Comparison of ENCODE assay signal across 1 cellular context in the genomic region with DNA sequence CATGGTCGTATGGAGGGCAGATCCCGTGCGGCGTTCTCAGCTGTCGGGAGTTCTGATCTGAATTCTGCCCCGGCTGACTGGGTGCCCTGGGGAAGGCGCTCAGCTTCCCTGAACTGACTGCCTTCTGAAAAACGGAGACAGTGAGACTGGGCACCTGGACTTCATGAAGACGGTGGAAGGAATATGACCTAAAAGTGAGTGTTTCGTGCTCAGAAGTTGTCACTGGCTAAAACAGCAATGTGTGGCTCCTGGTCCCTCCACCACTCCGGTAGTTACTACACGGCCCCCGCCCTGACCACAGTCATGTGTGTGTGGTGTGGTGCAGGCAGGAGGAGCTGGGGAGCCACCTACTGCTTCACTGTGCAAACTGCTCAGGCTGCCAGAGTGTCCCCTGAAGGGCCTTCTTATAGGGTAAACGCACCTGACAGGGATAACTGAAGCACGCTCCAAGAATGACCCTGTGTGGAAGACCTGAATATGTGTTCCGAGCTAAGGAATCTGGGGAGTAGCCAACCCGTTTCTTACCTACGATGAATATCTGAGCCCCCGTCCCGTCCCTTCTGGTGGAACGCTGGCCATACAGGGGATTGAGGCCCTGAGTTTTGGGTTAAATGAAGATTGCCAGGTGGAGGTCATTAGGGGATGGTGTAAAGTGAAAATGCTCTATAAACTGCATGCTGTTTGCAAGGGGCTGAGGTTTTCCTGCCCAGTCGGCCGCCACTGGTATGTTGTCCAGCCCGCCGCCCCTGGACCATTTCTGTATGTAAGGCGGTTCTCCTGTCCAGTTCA.
TF ChIP-seq lines count a peak whose summit lies in the region.

No MANE protein-coding gene starts in this region.

TF ChIP-seq in HepG2, 621 proteins besides CTCF, POLR2A, EP300 and RAD21 (continued from another document and continues in another):
- TF ChIP-seq, protein P1, sequence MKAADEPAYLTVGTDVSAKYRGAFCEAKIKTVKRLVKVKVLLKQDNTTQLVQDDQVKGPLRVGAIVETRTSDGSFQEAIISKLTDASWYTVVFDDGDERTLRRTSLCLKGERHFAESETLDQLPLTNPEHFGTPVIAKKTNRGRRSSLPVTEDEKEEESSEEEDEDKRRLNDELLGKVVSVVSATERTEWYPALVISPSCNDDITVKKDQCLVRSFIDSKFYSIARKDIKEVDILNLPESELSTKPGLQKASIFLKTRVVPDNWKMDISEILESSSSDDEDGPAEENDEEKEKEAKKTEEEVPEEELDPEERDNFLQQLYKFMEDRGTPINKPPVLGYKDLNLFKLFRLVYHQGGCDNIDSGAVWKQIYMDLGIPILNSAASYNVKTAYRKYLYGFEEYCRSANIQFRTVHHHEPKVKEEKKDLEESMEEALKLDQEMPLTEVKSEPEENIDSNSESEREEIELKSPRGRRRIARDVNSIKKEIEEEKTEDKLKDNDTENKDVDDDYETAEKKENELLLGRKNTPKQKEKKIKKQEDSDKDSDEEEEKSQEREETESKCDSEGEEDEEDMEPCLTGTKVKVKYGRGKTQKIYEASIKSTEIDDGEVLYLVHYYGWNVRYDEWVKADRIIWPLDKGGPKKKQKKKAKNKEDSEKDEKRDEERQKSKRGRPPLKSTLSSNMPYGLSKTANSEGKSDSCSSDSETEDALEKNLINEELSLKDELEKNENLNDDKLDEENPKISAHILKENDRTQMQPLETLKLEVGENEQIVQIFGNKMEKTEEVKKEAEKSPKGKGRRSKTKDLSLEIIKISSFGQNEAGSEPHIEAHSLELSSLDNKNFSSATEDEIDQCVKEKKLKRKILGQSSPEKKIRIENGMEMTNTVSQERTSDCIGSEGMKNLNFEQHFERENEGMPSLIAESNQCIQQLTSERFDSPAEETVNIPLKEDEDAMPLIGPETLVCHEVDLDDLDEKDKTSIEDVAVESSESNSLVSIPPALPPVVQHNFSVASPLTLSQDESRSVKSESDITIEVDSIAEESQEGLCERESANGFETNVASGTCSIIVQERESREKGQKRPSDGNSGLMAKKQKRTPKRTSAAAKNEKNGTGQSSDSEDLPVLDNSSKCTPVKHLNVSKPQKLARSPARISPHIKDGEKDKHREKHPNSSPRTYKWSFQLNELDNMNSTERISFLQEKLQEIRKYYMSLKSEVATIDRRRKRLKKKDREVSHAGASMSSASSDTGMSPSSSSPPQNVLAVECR (CRISPR knock-in tag; IDR thresholded peaks at IDR 0.05; ENCODE audit: borderline replicate concordance) = peak; percentile 50; the same call in 1 of the 2 replicates
- no peak for TF ChIP-seq SRSF1 (optimal IDR thresholded peaks at IDR 0.05; ENCODE audit: low read depth, low read length)
- TF ChIP-seq POLR2G (IDR thresholded peaks at IDR 0.05; ENCODE audit: low read depth, low read length) = no peak
- TF ChIP-seq, protein P2, sequence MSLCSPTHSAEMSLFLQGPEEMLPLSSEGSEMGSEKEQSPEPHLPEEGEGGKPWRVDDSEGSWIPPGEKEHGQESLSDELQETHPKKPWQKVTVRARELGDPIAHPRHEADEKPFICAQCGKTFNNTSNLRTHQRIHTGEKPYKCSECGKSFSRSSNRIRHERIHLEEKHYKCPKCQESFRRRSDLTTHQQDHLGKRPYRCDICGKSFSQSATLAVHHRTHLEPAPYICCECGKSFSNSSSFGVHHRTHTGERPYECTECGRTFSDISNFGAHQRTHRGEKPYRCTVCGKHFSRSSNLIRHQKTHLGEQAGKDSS (CRISPR knock-in tag; IDR thresholded peaks at IDR 0.05; ENCODE audit: borderline replicate concordance, low read depth) = peak; percentile 59; the same call in 1 of the 2 replicates
- peak; percentile 53; the same call in 1 of the 2 replicates for TF ChIP-seq MIER3 (CRISPR knock-in tag; IDR thresholded peaks at IDR 0.05; ENCODE audit: borderline replicate concordance)
- TF ChIP-seq, protein P3, sequence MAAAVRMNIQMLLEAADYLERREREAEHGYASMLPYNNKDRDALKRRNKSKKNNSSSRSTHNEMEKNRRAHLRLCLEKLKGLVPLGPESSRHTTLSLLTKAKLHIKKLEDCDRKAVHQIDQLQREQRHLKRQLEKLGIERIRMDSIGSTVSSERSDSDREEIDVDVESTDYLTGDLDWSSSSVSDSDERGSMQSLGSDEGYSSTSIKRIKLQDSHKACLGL (CRISPR knock-in tag; IDR thresholded peaks at IDR 0.05) = no peak
- no peak for TF ChIP-seq KDM6A (CRISPR knock-in tag; IDR thresholded peaks at IDR 0.05; ENCODE audit: low read depth)
- TF ChIP-seq ZNF501 (CRISPR knock-in tag; IDR thresholded peaks at IDR 0.05) = 0 out of 2 replicates have a peak, but pooled peaks have one; percentile 39
- TF ChIP-seq, protein P4, sequence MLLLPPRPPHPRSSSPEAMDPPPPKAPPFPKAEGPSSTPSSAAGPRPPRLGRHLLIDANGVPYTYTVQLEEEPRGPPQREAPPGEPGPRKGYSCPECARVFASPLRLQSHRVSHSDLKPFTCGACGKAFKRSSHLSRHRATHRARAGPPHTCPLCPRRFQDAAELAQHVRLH (CRISPR knock-in tag; IDR thresholded peaks at IDR 0.05; ENCODE audit: borderline replicate concordance, low read depth) = peak; percentile 72; the same call in 1 of the 2 replicates
- no peak for TF ChIP-seq EZH2 (conservative IDR thresholded peaks at IDR 0.05; ENCODE audit: low read depth, low read length)
- no peak for TF ChIP-seq SP2 (CRISPR knock-in tag; IDR thresholded peaks at IDR 0.05)
- 0 out of 2 replicates have a peak, but pooled peaks have one; percentile 13 for TF ChIP-seq ZFP1 (CRISPR knock-in tag; IDR thresholded peaks at IDR 0.05)
- TF ChIP-seq, protein P5, sequence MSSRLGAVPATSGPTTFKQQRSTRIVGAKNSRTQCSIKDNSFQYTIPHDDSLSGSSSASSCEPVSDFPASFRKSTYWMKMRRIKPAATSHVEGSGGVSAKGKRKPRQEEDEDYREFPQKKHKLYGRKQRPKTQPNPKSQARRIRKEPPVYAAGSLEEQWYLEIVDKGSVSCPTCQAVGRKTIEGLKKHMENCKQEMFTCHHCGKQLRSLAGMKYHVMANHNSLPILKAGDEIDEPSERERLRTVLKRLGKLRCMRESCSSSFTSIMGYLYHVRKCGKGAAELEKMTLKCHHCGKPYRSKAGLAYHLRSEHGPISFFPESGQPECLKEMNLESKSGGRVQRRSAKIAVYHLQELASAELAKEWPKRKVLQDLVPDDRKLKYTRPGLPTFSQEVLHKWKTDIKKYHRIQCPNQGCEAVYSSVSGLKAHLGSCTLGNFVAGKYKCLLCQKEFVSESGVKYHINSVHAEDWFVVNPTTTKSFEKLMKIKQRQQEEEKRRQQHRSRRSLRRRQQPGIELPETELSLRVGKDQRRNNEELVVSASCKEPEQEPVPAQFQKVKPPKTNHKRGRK (CRISPR knock-in tag; IDR thresholded peaks at IDR 0.05) = peak; percentile 81
- TF ChIP-seq, protein P6, sequence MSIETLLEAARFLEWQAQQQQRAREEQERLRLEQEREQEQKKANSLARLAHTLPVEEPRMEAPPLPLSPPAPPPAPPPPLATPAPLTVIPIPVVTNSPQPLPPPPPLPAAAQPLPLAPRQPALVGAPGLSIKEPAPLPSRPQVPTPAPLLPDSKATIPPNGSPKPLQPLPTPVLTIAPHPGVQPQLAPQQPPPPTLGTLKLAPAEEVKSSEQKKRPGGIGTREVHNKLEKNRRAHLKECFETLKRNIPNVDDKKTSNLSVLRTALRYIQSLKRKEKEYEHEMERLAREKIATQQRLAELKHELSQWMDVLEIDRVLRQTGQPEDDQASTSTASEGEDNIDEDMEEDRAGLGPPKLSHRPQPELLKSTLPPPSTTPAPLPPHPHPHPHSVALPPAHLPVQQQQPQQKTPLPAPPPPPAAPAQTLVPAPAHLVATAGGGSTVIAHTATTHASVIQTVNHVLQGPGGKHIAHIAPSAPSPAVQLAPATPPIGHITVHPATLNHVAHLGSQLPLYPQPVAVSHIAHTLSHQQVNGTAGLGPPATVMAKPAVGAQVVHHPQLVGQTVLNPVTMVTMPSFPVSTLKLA (IDR thresholded peaks at IDR 0.05) = no peak
- peak; percentile 72; the same call in 1 of the 2 replicates for TF ChIP-seq FOXC1 (CRISPR knock-in tag; IDR thresholded peaks at IDR 0.05; ENCODE audit: borderline replicate concordance)
- TF ChIP-seq ZMYM3 (CRISPR knock-in tag; IDR thresholded peaks at IDR 0.05) = peak; percentile 61; the same call in 1 of the 2 replicates
- TF ChIP-seq ZNF883 (CRISPR knock-in tag; IDR thresholded peaks at IDR 0.05; ENCODE audit: not compliant biosample characterization) = peak; percentile 18
- peak; percentile 47; the same call in 1 of the 2 replicates for TF ChIP-seq FOXO1 (CRISPR knock-in tag; IDR thresholded peaks at IDR 0.05)
- TF ChIP-seq, protein P7, sequence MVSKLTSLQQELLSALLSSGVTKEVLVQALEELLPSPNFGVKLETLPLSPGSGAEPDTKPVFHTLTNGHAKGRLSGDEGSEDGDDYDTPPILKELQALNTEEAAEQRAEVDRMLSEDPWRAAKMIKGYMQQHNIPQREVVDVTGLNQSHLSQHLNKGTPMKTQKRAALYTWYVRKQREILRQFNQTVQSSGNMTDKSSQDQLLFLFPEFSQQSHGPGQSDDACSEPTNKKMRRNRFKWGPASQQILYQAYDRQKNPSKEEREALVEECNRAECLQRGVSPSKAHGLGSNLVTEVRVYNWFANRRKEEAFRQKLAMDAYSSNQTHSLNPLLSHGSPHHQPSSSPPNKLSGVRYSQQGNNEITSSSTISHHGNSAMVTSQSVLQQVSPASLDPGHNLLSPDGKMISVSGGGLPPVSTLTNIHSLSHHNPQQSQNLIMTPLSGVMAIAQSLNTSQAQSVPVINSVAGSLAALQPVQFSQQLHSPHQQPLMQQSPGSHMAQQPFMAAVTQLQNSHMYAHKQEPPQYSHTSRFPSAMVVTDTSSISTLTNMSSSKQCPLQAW (CRISPR knock-in tag; IDR thresholded peaks at IDR 0.05) = peak; percentile 82; the same call in 1 of the 2 replicates
- TF ChIP-seq RFX3 (CRISPR knock-in tag; IDR thresholded peaks at IDR 0.05) = no peak
- peak; percentile 74 for TF ChIP-seq ERF (CRISPR knock-in tag; IDR thresholded peaks at IDR 0.05)
- peak; percentile 45; the same call in 1 of the 2 replicates for TF ChIP-seq ZNF772 (CRISPR knock-in tag; IDR thresholded peaks at IDR 0.05)
- TF ChIP-seq ZMYM4 (CRISPR knock-in tag; IDR thresholded peaks at IDR 0.05) = 0 out of 2 replicates have a peak, but pooled peaks have one; percentile 25
- TF ChIP-seq SCMH1 (CRISPR knock-in tag; IDR thresholded peaks at IDR 0.05; ENCODE audit: borderline replicate concordance) = no peak
- no peak for TF ChIP-seq ZNF530 (CRISPR knock-in tag; IDR thresholded peaks at IDR 0.05; ENCODE audit: low read depth)
- no peak for TF ChIP-seq GATA4 (IDR thresholded peaks at IDR 0.05; ENCODE audit: borderline replicate concordance, low read depth)
- no peak for TF ChIP-seq ETV6 (CRISPR knock-in tag; conservative IDR thresholded peaks at IDR 0.05)
- TF ChIP-seq, protein P8, sequence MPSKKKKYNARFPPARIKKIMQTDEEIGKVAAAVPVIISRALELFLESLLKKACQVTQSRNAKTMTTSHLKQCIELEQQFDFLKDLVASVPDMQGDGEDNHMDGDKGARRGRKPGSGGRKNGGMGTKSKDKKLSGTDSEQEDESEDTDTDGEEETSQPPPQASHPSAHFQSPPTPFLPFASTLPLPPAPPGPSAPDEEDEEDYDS (CRISPR knock-in tag; IDR thresholded peaks at IDR 0.05) = no peak
- peak; percentile 26; the same call in 1 of the 2 replicates for TF ChIP-seq SP4 (CRISPR knock-in tag; IDR thresholded peaks at IDR 0.05)
- TF ChIP-seq, protein P9, sequence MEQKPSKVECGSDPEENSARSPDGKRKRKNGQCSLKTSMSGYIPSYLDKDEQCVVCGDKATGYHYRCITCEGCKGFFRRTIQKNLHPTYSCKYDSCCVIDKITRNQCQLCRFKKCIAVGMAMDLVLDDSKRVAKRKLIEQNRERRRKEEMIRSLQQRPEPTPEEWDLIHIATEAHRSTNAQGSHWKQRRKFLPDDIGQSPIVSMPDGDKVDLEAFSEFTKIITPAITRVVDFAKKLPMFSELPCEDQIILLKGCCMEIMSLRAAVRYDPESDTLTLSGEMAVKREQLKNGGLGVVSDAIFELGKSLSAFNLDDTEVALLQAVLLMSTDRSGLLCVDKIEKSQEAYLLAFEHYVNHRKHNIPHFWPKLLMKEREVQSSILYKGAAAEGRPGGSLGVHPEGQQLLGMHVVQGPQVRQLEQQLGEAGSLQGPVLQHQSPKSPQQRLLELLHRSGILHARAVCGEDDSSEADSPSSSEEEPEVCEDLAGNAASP (CRISPR knock-in tag; IDR thresholded peaks at IDR 0.05; ENCODE audit: borderline replicate concordance) = 0 out of 2 replicates have a peak, but pooled peaks have one; percentile 28
- TF ChIP-seq, protein P10, sequence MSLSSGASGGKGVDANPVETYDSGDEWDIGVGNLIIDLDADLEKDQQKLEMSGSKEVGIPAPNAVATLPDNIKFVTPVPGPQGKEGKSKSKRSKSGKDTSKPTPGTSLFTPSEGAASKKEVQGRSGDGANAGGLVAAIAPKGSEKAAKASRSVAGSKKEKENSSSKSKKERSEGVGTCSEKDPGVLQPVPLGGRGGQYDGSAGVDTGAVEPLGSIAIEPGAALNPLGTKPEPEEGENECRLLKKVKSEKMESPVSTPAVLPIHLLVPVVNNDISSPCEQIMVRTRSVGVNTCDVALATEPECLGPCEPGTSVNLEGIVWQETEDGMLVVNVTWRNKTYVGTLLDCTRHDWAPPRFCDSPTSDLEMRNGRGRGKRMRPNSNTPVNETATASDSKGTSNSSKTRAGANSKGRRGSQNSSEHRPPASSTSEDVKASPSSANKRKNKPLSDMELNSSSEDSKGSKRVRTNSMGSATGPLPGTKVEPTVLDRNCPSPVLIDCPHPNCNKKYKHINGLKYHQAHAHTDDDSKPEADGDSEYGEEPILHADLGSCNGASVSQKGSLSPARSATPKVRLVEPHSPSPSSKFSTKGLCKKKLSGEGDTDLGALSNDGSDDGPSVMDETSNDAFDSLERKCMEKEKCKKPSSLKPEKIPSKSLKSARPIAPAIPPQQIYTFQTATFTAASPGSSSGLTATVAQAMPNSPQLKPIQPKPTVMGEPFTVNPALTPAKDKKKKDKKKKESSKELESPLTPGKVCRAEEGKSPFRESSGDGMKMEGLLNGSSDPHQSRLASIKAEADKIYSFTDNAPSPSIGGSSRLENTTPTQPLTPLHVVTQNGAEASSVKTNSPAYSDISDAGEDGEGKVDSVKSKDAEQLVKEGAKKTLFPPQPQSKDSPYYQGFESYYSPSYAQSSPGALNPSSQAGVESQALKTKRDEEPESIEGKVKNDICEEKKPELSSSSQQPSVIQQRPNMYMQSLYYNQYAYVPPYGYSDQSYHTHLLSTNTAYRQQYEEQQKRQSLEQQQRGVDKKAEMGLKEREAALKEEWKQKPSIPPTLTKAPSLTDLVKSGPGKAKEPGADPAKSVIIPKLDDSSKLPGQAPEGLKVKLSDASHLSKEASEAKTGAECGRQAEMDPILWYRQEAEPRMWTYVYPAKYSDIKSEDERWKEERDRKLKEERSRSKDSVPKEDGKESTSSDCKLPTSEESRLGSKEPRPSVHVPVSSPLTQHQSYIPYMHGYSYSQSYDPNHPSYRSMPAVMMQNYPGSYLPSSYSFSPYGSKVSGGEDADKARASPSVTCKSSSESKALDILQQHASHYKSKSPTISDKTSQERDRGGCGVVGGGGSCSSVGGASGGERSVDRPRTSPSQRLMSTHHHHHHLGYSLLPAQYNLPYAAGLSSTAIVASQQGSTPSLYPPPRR (CRISPR knock-in tag; IDR thresholded peaks at IDR 0.05; ENCODE audit: borderline replicate concordance) = no peak
- TF ChIP-seq STAG1 (CRISPR knock-in tag; IDR thresholded peaks at IDR 0.05) = peak; percentile 79
- TF ChIP-seq ZNF543 (CRISPR knock-in tag; IDR thresholded peaks at IDR 0.05) = no peak
- TF ChIP-seq, protein P11, sequence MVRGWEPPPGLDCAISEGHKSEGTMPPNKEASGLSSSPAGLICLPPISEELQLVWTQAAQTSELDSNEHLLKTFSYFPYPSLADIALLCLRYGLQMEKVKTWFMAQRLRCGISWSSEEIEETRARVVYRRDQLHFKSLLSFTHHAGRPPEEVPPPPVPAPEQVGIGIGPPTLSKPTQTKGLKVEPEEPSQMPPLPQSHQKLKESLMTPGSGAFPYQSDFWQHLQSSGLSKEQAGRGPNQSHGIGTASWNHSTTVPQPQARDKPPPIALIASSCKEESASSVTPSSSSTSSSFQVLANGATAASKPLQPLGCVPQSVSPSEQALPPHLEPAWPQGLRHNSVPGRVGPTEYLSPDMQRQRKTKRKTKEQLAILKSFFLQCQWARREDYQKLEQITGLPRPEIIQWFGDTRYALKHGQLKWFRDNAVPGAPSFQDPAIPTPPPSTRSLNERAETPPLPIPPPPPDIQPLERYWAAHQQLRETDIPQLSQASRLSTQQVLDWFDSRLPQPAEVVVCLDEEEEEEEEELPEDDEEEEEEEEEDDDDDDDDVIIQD (CRISPR knock-in tag; IDR thresholded peaks at IDR 0.05; ENCODE audit: low read depth) = no peak
